1 cellular context compared by ENCODE assay signal in genomic region chr1:96651517-96651916, GRCh38.
TF ChIP-seq lines count a peak whose summit lies in the region.

No MANE protein-coding gene starts in this region.

TF ChIP-seq in HepG2, 621 proteins besides CTCF, POLR2A, EP300 and RAD21 (continued from another document and continues in another):
- TF ChIP-seq DZIP1 (CRISPR knock-in tag; IDR thresholded peaks at IDR 0.05) (no peak), FOXA1 (IDR thresholded peaks at IDR 0.05) (no peak), FOXA1 (CRISPR knock-in tag; IDR thresholded peaks at IDR 0.05) (peak; percentile 69), SIX1 (CRISPR knock-in tag; IDR thresholded peaks at IDR 0.05; ENCODE audit: borderline replicate concordance) (no peak), GTF2F1 (IDR thresholded peaks at IDR 0.05; ENCODE audit: low read length) (no peak), CEBPB (IDR thresholded peaks at IDR 0.05; ENCODE audit: borderline replicate concordance, low read depth, low read length) (no peak), RNF2 (conservative IDR thresholded peaks at IDR 0.05; ENCODE audit: low read depth) (no peak), FOXA3 (CRISPR knock-in tag; IDR thresholded peaks at IDR 0.05) (peak; percentile 60), ZNF891 (CRISPR knock-in tag; IDR thresholded peaks at IDR 0.05) (no peak), ZNF30 (CRISPR knock-in tag; IDR thresholded peaks at IDR 0.05) (no peak), ZFP41 (CRISPR knock-in tag; IDR thresholded peaks at IDR 0.05; ENCODE audit: borderline replicate concordance) (no peak), SALL1 (CRISPR knock-in tag; IDR thresholded peaks at IDR 0.05) (peak; percentile 34; the same call in 1 of the 2 replicates), PCBP2 (optimal IDR thresholded peaks at IDR 0.05; ENCODE audit: low read depth, low read length, poor library complexity, severe bottlenecking) (no peak), FLYWCH1 (CRISPR knock-in tag; IDR thresholded peaks at IDR 0.05) (no peak), ARID5B (CRISPR knock-in tag; IDR thresholded peaks at IDR 0.05) (0 out of 2 replicates have a peak, but pooled peaks have one; percentile 17), ELF3 (CRISPR knock-in tag; IDR thresholded peaks at IDR 0.05) (no peak), ZNF142 (CRISPR knock-in tag; IDR thresholded peaks at IDR 0.05) (no peak), MTA1 (CRISPR knock-in tag; IDR thresholded peaks at IDR 0.05; ENCODE audit: borderline replicate concordance) (no peak), ZNF644 (CRISPR knock-in tag; IDR thresholded peaks at IDR 0.05; ENCODE audit: low read depth) (no peak), TRAFD1 (CRISPR knock-in tag; IDR thresholded peaks at IDR 0.05; ENCODE audit: borderline replicate concordance) (no peak), ETV5 (CRISPR knock-in tag; IDR thresholded peaks at IDR 0.05; ENCODE audit: borderline replicate concordance) (no peak), TBL1XR1 (IDR thresholded peaks at IDR 0.05; ENCODE audit: borderline replicate concordance, low read length, partially characterized antibody) (no peak), IRF1 (CRISPR knock-in tag; IDR thresholded peaks at IDR 0.05; ENCODE audit: low read depth) (no peak), EHMT2 (IDR thresholded peaks at IDR 0.05; ENCODE audit: borderline replicate concordance, low read depth, low read length) (no peak), ELK4 (CRISPR knock-in tag; IDR thresholded peaks at IDR 0.05; ENCODE audit: borderline replicate concordance) (no peak), ETS1 (CRISPR knock-in tag; IDR thresholded peaks at IDR 0.05) (no peak), ZFP36L2 (CRISPR knock-in tag; IDR thresholded peaks at IDR 0.05) (no peak), ZNF776 (CRISPR knock-in tag; IDR thresholded peaks at IDR 0.05) (no peak), GATAD2A (CRISPR knock-in tag; IDR thresholded peaks at IDR 0.05) (0 out of 2 replicates have a peak, but pooled peaks have one; percentile 26), ZNF17 (CRISPR knock-in tag; IDR thresholded peaks at IDR 0.05) (no peak), RFX5 (IDR thresholded peaks at IDR 0.05; ENCODE audit: low read depth, low read length) (no peak), RFX1 (IDR thresholded peaks at IDR 0.05) (no peak), KLF15 (CRISPR knock-in tag; IDR thresholded peaks at IDR 0.05; ENCODE audit: borderline replicate concordance) (no peak), ZNF281 (CRISPR knock-in tag; IDR thresholded peaks at IDR 0.05; ENCODE audit: borderline replicate concordance) (peak; percentile 75; the same call in 1 of the 2 replicates), CEBPG (CRISPR knock-in tag; IDR thresholded peaks at IDR 0.05) (no peak), ZSCAN12 (CRISPR knock-in tag; IDR thresholded peaks at IDR 0.05) (no peak), GLMP (CRISPR knock-in tag; IDR thresholded peaks at IDR 0.05; ENCODE audit: borderline replicate concordance) (no peak), YEATS4 (CRISPR knock-in tag; IDR thresholded peaks at IDR 0.05; ENCODE audit: borderline replicate concordance) (no peak), LBX2 (CRISPR knock-in tag; IDR thresholded peaks at IDR 0.05; ENCODE audit: borderline replicate concordance) (no peak)
